In the genomic region with DNA sequence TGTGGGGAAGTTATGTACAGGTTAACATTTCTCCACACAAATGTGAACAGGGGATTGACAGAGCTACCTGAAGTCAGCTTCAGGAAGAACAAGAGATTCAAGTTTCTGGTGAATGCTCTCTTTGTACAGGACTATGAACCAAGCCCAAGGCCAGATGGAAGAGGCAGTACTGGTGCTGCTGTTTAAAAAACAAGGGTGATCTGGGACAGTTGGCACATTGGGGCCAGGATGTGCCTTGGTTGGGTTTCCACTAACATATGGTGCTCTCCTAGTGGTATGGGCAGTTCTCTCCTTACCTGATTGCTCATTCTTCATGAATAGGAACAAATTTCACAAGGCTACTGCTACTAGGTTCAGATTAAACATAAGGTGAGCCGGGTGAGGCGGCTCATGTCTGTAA, we compare ENCODE assay signal across 13 cellular contexts.
"Had no signal": no experiment of that assay in that cellular context is flagged by ENCODE, and none has a peak within 500 bp of the region (broad histone marks: within the 10 kb centered on the region; RNA-seq: fewer than 3 reads in every experiment).

No MANE protein-coding gene starts in this region.

- H3K36me3 ChIP-seq: ovary, uterus had no signal

- H3K27me3 ChIP-seq: dorsolateral prefrontal cortex, ovary, uterus had no signal

- H3K27ac ChIP-seq: ovary, uterus had no signal

- H3K9me3 Mint-ChIP-seq: brain; nephron; stimulated activated naive CD8-positive, alpha-beta T cell treated with anti-CD3 and anti-CD28 coated beads, Interleukin-15, amount 100 ng/mL, for 72 hours had no signal

- ATAC-seq: stimulated activated naive CD8-positive, alpha-beta T cell treated with anti-CD3 and anti-CD28 coated beads, Interleukin-15, amount 100 ng/mL, for 72 hours had no signal

- DNase-seq: activated CD4-positive, alpha-beta T cell treated with anti-CD3 and anti-CD28 coated beads, Interleukin-2, amount 50 U/mL, for 1 hour; activated effector memory CD4-positive, alpha-beta T cell treated with anti-CD3 and anti-CD28 coated beads, Interleukin-2, amount 50 U/mL, for 16 hours; amygdala; foreskin melanocyte; head of caudate nucleus; ovary; stimulated activated CD4-positive, alpha-beta T cell treated with anti-CD3 and anti-CD28 coated beads, Interleukin-4, amount 100 ng/mL, for 1 hour; stimulated activated naive CD8-positive, alpha-beta T cell treated with anti-CD3 and anti-CD28 coated beads, Interleukin-15, amount 100 ng/mL, for 72 hours; uterus had no signal

- H3K27ac Mint-ChIP-seq: activated naive CD8-positive, alpha-beta T cell; stimulated activated naive CD8-positive, alpha-beta T cell treated with anti-CD3 and anti-CD28 coated beads, Interleukin-15, amount 100 ng/mL, for 72 hours had no signal

- H3K27me3 Mint-ChIP-seq: activated naive CD8-positive, alpha-beta T cell; brain; stimulated activated naive CD8-positive, alpha-beta T cell treated with anti-CD3 and anti-CD28 coated beads, Interleukin-15, amount 100 ng/mL, for 72 hours had no signal

- H3K4me3 ChIP-seq: dorsolateral prefrontal cortex, ovary, uterus had no signal

- H3K9me3 ChIP-seq: ovary, uterus had no signal

- H3K4me3 Mint-ChIP-seq: activated naive CD8-positive, alpha-beta T cell; brain; nephron; stimulated activated naive CD8-positive, alpha-beta T cell treated with anti-CD3 and anti-CD28 coated beads, Interleukin-15, amount 100 ng/mL, for 72 hours had no signal
